In the genomic region with DNA sequence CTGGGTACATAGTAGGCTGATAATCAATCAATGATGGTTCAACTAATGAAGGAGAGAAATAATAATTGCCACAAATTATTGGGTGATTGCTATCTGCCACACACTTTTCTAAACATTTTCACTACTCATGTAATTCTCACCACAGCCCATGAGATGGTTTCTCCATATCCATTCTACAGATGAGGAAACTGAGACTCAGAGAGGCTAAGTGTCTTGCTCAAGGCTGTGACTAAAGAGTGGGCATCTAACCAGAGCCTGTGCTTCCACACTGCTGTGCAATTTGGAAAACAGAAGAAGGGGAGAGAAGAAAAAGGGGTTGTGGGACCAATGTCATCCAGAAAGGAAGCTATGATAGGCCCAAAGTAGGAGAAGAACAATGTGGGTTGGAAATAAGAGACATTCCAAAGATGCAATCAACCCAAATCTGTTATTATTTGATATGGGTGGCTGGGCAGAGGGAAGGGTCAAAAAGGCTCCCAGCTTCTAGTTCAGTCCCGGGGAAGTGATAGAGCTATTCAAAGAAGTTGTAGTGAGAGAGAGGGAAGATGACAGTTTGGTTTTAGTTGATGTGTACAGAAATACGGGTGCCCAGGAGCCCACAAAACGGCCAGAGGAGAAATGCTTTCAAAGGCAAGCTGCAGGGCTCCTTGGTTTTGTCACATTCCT, we compare ENCODE assay signal across 2 cellular contexts.
TF ChIP-seq lines count a peak whose summit lies in the region.

No MANE protein-coding gene starts in this region.

TF ChIP-seq in A549, 52 proteins besides CTCF, POLR2A, EP300 and RAD21:
- TF ChIP-seq TP53 (CRISPR knock-in tag; IDR thresholded peaks at IDR 0.05) (no peak), SMC3 (IDR thresholded peaks at IDR 0.05) (no peak), FOSB (CRISPR knock-in tag; IDR thresholded peaks at IDR 0.05) (no peak), CHD4 (IDR thresholded peaks at IDR 0.05; ENCODE audit: borderline replicate concordance) (no peak), ZNF302 (CRISPR knock-in tag; IDR thresholded peaks at IDR 0.05) (no peak)
- TF ChIP-seq, protein P1, sequence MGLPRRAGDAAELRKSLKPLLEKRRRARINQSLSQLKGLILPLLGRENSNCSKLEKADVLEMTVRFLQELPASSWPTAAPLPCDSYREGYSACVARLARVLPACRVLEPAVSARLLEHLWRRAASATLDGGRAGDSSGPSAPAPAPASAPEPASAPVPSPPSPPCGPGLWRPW (IDR thresholded peaks at IDR 0.05): no peak

TF ChIP-seq in IMR-90, 13 proteins besides CTCF, POLR2A, EP300 and RAD21:
- TF ChIP-seq NFE2L2 (IDR thresholded peaks at IDR 0.05; ENCODE audit: low read depth, low read length) (no peak), BHLHE40 (IDR thresholded peaks at IDR 0.05; ENCODE audit: low read depth, low read length) (no peak), MAFK (IDR thresholded peaks at IDR 0.05; ENCODE audit: low read depth, low read length) (no peak), MAZ (IDR thresholded peaks at IDR 0.05; ENCODE audit: borderline replicate concordance, low read depth, low read length) (no peak), SMC3 (IDR thresholded peaks at IDR 0.05; ENCODE audit: low read depth, low read length) (no peak), USF2 (IDR thresholded peaks at IDR 0.05; ENCODE audit: low read depth, low read length) (no peak), FOS (IDR thresholded peaks at IDR 0.05; ENCODE audit: low read depth, low read length) (no peak), RFX5 (IDR thresholded peaks at IDR 0.05; ENCODE audit: low read depth, low read length) (no peak), RCOR1 (IDR thresholded peaks at IDR 0.05; ENCODE audit: insufficient replicate concordance, low read length) (no peak), ELK1 (IDR thresholded peaks at IDR 0.05; ENCODE audit: borderline replicate concordance, low read depth, low read length) (no peak), CEBPB (IDR thresholded peaks at IDR 0.05; ENCODE audit: low read depth, low read length) (no peak), CHD1 (IDR thresholded peaks at IDR 0.05; ENCODE audit: low read depth, low read length) (no peak), MXI1 (IDR thresholded peaks at IDR 0.05; ENCODE audit: borderline replicate concordance, low read depth, low read length) (no peak)
